Comparison of ENCODE assay signal across 8 cellular contexts in genomic region chr4:674172-675035, GRCh38. TPM values are rescaled to one million over a fixed set of nuclear protein-coding genes. Genes with fewer than 3 reads are reported as not detected.
A peak's percentile ranks its signal among the peaks of the same experiment; 100 is the strongest.
DNase-seq lines count a peak whose midpoint lies in the region; ATAC-seq and TF ChIP-seq lines count a peak whose summit lies in the region.

A gene with protein sequence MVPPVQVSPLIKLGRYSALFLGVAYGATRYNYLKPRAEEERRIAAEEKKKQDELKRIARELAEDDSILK (minus strand): TSS chr4:674276. CDS start chr4:674247, 29 bp downstream.
MYL5 (plus strand) TSS chr4:674542; CDS start chr4:678027, 3,485 bp downstream.

- DNase-seq in NCI-H128 (lab: John Stamatoyannopoulos, UW; ENCODE audit: unreplicated experiment) (peak; percentile 78), cardiac muscle cell (ENCODE audit: low read depth in 1 of 2, low spot score in 1 of 2) (peak; percentile 97), tibial nerve (ENCODE audit: low spot score in 2 of 2) (peak; percentile 93 to 94)
- DNase-seq in activated naive CD8-positive, alpha-beta T cell treated with anti-CD3 and anti-CD28 coated beads, Interleukin-2, amount 50 U/mL, for 16 hours (ENCODE audit: low read depth, low spot score) = peak; percentile 93

- H3K36me3 ChIP-seq in SU-DHL-6 (ENCODE audit: low read length) = no peaks in the 10 kb centered on the region
- peaks cover 23% of the 10 kb centered on the region for H3K36me3 ChIP-seq in cardiac muscle cell
- H3K36me3 ChIP-seq in parathyroid adenoma (ENCODE audit: control insufficient read depth, insufficient read depth, low read length) = no peaks in the 10 kb centered on the region
- peaks cover 6 to 29% (median 11%) of the 10 kb centered on the region in 3 donors for H3K36me3 ChIP-seq in tibial nerve

- H4K20me1 ChIP-seq in SU-DHL-6 (ENCODE audit: low read depth, low read length) = no peaks in the 10 kb centered on the region

- peak; percentile 100 for TF ChIP-seq CTCF in GM12873 (IDR thresholded peaks at IDR 0.05; ENCODE audit: insufficient read depth, low read depth, low read length, missing control alignments)
- TF ChIP-seq CTCF in SU-DHL-6 (IDR thresholded peaks at IDR 0.05; ENCODE audit: insufficient read depth, low read length, poor library complexity, severe bottlenecking) = peak; percentile 81
- TF ChIP-seq CTCF in cardiac muscle cell (IDR thresholded peaks at IDR 0.05; ENCODE audit: low read depth, low read length) = peak; percentile 91
- peak; percentile 74 for TF ChIP-seq CTCF in parathyroid adenoma (IDR thresholded peaks at IDR 0.05)
- peak; percentile 86 to 99 (median 97) for TF ChIP-seq CTCF in tibial nerve (IDR thresholded peaks at IDR 0.05)

- TF ChIP-seq EP300 in tibial nerve (IDR thresholded peaks at IDR 0.05) = peak; percentile 71 to 93

- WGBS in tibial nerve, 2 donors = 0% methylated on average over 14 to 48 of the region's 84 CpGs

- H3F3A ChIP-seq in SU-DHL-6 (ENCODE audit: insufficient read depth) = peaks cover 43% of the 10 kb centered on the region

- H3K27ac ChIP-seq in SU-DHL-6 (ENCODE audit: low read depth, low read length) (peak within 1 kb of the TSS; percentile 98), cardiac muscle cell (peak within 1 kb of the TSS; percentile 89), parathyroid adenoma (peak within 1 kb of the TSS; percentile 91), tibial nerve (peak within 1 kb of the TSS; percentile 95 to 98 (median 96))

- peak within 1 kb of the TSS; percentile 89 for H3K9ac ChIP-seq in SU-DHL-6 (ENCODE audit: low read length)
- peak within 1 kb of the TSS; percentile 98 for H3K9ac ChIP-seq in parathyroid adenoma

- peak; percentile 79 for ATAC-seq in HG02759 (IDR thresholded peaks at IDR 0.05; ENCODE audit: unreplicated experiment)

- H3K9me3 ChIP-seq in SU-DHL-6 (ENCODE audit: insufficient read depth, low read length) (no peaks in the 10 kb centered on the region), cardiac muscle cell (ENCODE audit: low read depth) (no peaks in the 10 kb centered on the region), parathyroid adenoma (ENCODE audit: control insufficient read depth, low read length) (no peaks in the 10 kb centered on the region), tibial nerve (no peaks in the 10 kb centered on the region)

- peak within 1 kb of the TSS; percentile 69 for H3K4me2 ChIP-seq in SU-DHL-6 (ENCODE audit: low read depth, low read length, poor library complexity, severe bottlenecking)
- peak within 1 kb of the TSS; percentile 93 for H3K4me2 ChIP-seq in parathyroid adenoma (ENCODE audit: low read length)

- H3K27me3 ChIP-seq in SU-DHL-6 (ENCODE audit: low read length) (no peaks in the 10 kb centered on the region), cardiac muscle cell (no peaks in the 10 kb centered on the region), parathyroid adenoma (ENCODE audit: control insufficient read depth, insufficient read depth, low read length) (no peaks in the 10 kb centered on the region), tibial nerve (no peaks in the 10 kb centered on the region)

- no peak within 1 kb of the TSS for H2AFZ ChIP-seq in SU-DHL-6 (ENCODE audit: low read depth, low read length, severe bottlenecking)
- H2AFZ ChIP-seq in parathyroid adenoma = peak within 1 kb of the TSS; percentile 90

- no peaks in the 10 kb centered on the region for H3K9me2 ChIP-seq in SU-DHL-6 (replicated peaks; ENCODE audit: insufficient read depth, low read length)

- H3K4me1 ChIP-seq in cardiac muscle cell (ENCODE audit: low read depth) (peaks cover 30% of the 10 kb centered on the region), parathyroid adenoma (peaks cover 5% of the 10 kb centered on the region), tibial nerve (peaks cover 0 to 25% (median 16%) of the 10 kb centered on the region in 4 donors)

- TF ChIP-seq POLR2A in tibial nerve (IDR thresholded peaks at IDR 0.05) = peak; percentile 71 to 90

- H3K4me3 ChIP-seq in SU-DHL-6 (ENCODE audit: insufficient read depth, low read length, poor library complexity, severe bottlenecking) (peak within 1 kb of the TSS; percentile 70), cardiac muscle cell (peak within 1 kb of the TSS; percentile 88), parathyroid adenoma (ENCODE audit: low read depth, low read length) (peak within 1 kb of the TSS; percentile 95), tibial nerve (peak within 1 kb of the TSS; percentile 77 to 94 (median 82))

- H3K79me2 ChIP-seq in SU-DHL-6 (ENCODE audit: insufficient read depth, low read length) (peaks cover 14% of the 10 kb centered on the region), parathyroid adenoma (no peaks in the 10 kb centered on the region)

RNA-seq across cellular contexts. Expression of the first gene that starts in this region (rescaled TPM):
- total RNA-seq in cardiac muscle cell (177 and 254 TPM in 2 replicates), tibial nerve (100 to 1,000 TPM in 3 of 4 donors, 10 to 100 TPM in 1; 50.0 to 219 (median 139) TPM)
- polyA plus RNA-seq in cardiac muscle cell = 1,150 and 1,438 TPM in 2 replicates

RNA-seq across cellular contexts. Expression of gene MYL5, which starts in this region (rescaled TPM):
- total RNA-seq in cardiac muscle cell (27.3 and 40.5 TPM in 2 replicates), tibial nerve (10 to 100 TPM in 3 of 4 donors, 1 to 10 TPM in 1; 5.2 to 32.8 (median 12.9) TPM)
- 33.8 and 42.7 TPM in 2 replicates for polyA plus RNA-seq in cardiac muscle cell

Comparison
In these comparisons a context has a peak if more than half of its experiments do, and no peak if none do; other contexts are left out.
1. Peak in every context shown above with its lines: DNase-seq, ATAC-seq, H3K4me3 ChIP-seq and H3K27ac ChIP-seq.